1 cellular context compared by ENCODE assay signal in the genomic region with DNA sequence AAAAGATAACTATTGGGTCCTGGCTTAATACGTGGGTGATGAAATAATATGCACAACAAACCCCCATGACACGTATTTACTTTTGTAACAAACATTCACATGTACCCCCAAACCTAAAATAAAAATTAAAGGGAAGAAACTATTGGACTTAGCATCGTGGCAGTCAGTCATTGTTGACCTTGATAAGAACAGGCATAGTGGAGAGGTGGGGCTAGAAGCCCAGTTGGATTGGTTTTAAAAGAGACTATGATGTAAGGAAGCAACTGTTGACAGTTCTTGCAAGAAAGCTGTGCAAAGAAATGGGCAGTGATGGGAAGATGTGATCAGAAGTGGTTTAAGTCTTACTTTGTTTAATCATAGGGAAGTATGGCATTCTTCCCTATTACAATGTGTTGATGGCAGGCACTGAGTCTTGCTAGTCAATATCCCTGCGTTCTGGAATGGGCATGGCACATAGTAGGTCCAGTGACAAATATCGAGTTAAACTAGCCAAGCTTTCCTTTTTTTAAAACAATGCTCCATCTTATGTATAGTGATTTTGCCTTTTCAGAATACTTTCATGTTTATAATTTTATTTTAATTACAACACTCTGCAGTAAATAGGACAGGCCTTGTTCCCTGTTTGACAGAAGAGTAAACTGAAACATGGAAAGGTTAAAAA.
TF ChIP-seq lines count a peak whose summit lies in the region.

No MANE protein-coding gene starts in this region.

TF ChIP-seq in HepG2, 621 proteins besides CTCF, POLR2A, EP300 and RAD21:
- TF ChIP-seq MAFF (IDR thresholded peaks at IDR 0.05; ENCODE audit: low read depth, low read length) (no peak), ZNF883 (CRISPR knock-in tag; IDR thresholded peaks at IDR 0.05; ENCODE audit: not compliant biosample characterization) (no peak), RFX5 (IDR thresholded peaks at IDR 0.05; ENCODE audit: low read depth, low read length) (no peak), ETV5 (CRISPR knock-in tag; IDR thresholded peaks at IDR 0.05; ENCODE audit: borderline replicate concordance) (no peak), SMAD3 (CRISPR knock-in tag; IDR thresholded peaks at IDR 0.05) (no peak), HNRNPK (IDR thresholded peaks at IDR 0.05; ENCODE audit: low read depth, low read length, poor library complexity, severe bottlenecking) (peak; percentile 41), ZKSCAN1 (IDR thresholded peaks at IDR 0.05; ENCODE audit: low read length) (peak; percentile 82), PAWR (CRISPR knock-in tag; IDR thresholded peaks at IDR 0.05; ENCODE audit: borderline replicate concordance) (no peak), HES4 (CRISPR knock-in tag; IDR thresholded peaks at IDR 0.05; ENCODE audit: borderline replicate concordance) (no peak), ZEB1 (IDR thresholded peaks at IDR 0.05; ENCODE audit: insufficient replicate concordance, low read depth) (no peak), KLF6 (CRISPR knock-in tag; IDR thresholded peaks at IDR 0.05) (no peak), NKX3-1 (CRISPR knock-in tag; IDR thresholded peaks at IDR 0.05) (no peak)
- TF ChIP-seq, protein P1, sequence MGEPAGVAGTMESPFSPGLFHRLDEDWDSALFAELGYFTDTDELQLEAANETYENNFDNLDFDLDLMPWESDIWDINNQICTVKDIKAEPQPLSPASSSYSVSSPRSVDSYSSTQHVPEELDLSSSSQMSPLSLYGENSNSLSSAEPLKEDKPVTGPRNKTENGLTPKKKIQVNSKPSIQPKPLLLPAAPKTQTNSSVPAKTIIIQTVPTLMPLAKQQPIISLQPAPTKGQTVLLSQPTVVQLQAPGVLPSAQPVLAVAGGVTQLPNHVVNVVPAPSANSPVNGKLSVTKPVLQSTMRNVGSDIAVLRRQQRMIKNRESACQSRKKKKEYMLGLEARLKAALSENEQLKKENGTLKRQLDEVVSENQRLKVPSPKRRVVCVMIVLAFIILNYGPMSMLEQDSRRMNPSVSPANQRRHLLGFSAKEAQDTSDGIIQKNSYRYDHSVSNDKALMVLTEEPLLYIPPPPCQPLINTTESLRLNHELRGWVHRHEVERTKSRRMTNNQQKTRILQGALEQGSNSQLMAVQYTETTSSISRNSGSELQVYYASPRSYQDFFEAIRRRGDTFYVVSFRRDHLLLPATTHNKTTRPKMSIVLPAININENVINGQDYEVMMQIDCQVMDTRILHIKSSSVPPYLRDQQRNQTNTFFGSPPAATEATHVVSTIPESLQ (CRISPR knock-in tag; conservative IDR thresholded peaks at IDR 0.05) = no peak
TF ChIP-seq in HepG2: peak in this region for 2.
